ENCODE assay signal across 9 cellular contexts in genomic region chr10:34875061-34875460, GRCh38. TPM values are rescaled to one million over a fixed set of nuclear protein-coding genes. Genes with fewer than 3 reads are reported as not detected.
"Had no signal": no experiment of that assay in that cellular context is flagged by ENCODE, and none has a peak within 500 bp of the region (broad histone marks: within the 10 kb centered on the region; RNA-seq: fewer than 3 reads in every experiment).

No MANE protein-coding gene starts in this region.

- H2AFZ ChIP-seq: GM23248 had no signal

- ATAC-seq: HCT116, HepG2 had no signal

- H3K36me3 ChIP-seq: HAP-1 had no signal

- H3K27ac Mint-ChIP-seq: HFFc6, IgD-negative memory B cell had no signal

- H3K27ac ChIP-seq: GM23248, HL-60, KMS-11 had no signal

- H3K36me3 Mint-ChIP-seq: IgD-negative memory B cell had no signal

- DNase-seq: GM23248, HFFc6, KBM-7 had no signal

- H3K4me1 Mint-ChIP-seq: IgD-negative memory B cell had no signal

- H3K4me3 Mint-ChIP-seq: HFFc6, IgD-negative memory B cell had no signal

- H3K9me3 Mint-ChIP-seq: HFFc6 had no signal

- H3K4me3 ChIP-seq: GM23248, HAP-1 had no signal

- H3K4me2 ChIP-seq: KMS-11 had no signal

- H3K27me3 Mint-ChIP-seq: IgD-negative memory B cell had no signal

RNA-seq across cellular contexts. Expression of gene PARD3, which starts 60.0 kb away (rescaled TPM):
- polyA plus RNA-seq: IgD-negative memory B cell had no signal
